In genomic region chr5:53009816-53010215, GRCh38 we compare ENCODE assay signal across 20 cellular contexts. TPM values are rescaled to one million over a fixed set of nuclear protein-coding genes. Genes with fewer than 3 reads are reported as not detected.
DNase-seq lines count a peak whose midpoint lies in the region; ATAC-seq and TF ChIP-seq lines count a peak whose summit lies in the region.
"Had no signal": no experiment of that assay in that cellular context is flagged by ENCODE, and none has a peak within 500 bp of the region (broad histone marks: within the 10 kb centered on the region; RNA-seq: fewer than 3 reads in every experiment).

No MANE protein-coding gene starts in this region.

- no peaks in the 10 kb centered on the region; the same call in 1 of the 2 replicates for H3K36me3 ChIP-seq in IMR-90 (ENCODE audit: control insufficient read depth, insufficient read depth, low read length)
- H3K36me3 ChIP-seq in mesenchymal stem cell (ENCODE audit: control insufficient read depth in 1 of 2, insufficient read depth in 2 of 2, low read depth in 1 of 2, low read length in 2 of 2): no peaks in the 10 kb centered on the region
- peaks cover 0 to 3% of the 10 kb centered on the region in 2 experiments for H3K36me3 ChIP-seq in trophoblast cell (ENCODE audit: control insufficient read depth in 1 of 2, insufficient read depth in 2 of 2, low read length in 2 of 2)
- H3K36me3 ChIP-seq: MG63 had no signal

- no peak overlapping the region for H4K12ac ChIP-seq in trophoblast cell (ENCODE audit: low read depth, low read length)

- peak overlapping the region; percentile 64 for H2BK20ac ChIP-seq in IMR-90 (ENCODE audit: low read depth, low read length)

- H3K9me1 ChIP-seq in IMR-90 (ENCODE audit: insufficient read depth, low read length): peaks cover 14% of the 10 kb centered on the region; the same call in 1 of the 2 replicates

- peak overlapping the region; percentile 85 for H3K27ac Mint-ChIP-seq in activated T-cell treated with anti-CD3 and anti-CD28 coated beads, Interleukin-2, amount 50 U/mL, for 24 hours
- peak overlapping the region; percentile 62 for H3K27ac Mint-ChIP-seq in activated T-helper 1 cell treated with anti-CD3 and anti-CD28 coated beads, Interleukin-12 subunit alpha, Interleukin-12 subunit beta, Interleukin-2, Interleukin-4 antibody, amounts not matched to agents 30 ng/mL and 10 ng/mL and 1 ng/mL, durations not matched to agents 14 hours and 24 hours and 36 hours
- no peak overlapping the region for H3K27ac Mint-ChIP-seq in T-cell
- H3K27ac Mint-ChIP-seq: CD14-positive monocyte had no signal

- POLR2A ChIA-PET in IMR-90 (lab: Charles Lee; ENCODE audit: unreplicated experiment): no interaction called here
- POLR2A ChIA-PET in T-cell (lab: Charles Lee): no interaction called here

- H2AFZ ChIP-seq in IMR-90 (replicated peaks; ENCODE audit: low read length, poor library complexity) (no peak overlapping the region), mesenchymal stem cell (ENCODE audit: low read depth, low read length) (no peak overlapping the region), trophoblast cell (ENCODE audit: insufficient read depth, low read length, poor library complexity) (no peak overlapping the region)

- dilution Hi-C loops in IMR-90 (cut with HindIII; ENCODE audit: low sequenced_read_pairs, unreplicated experiment): no loop called here

- no peaks in the 10 kb centered on the region for H3K36me3 Mint-ChIP-seq in activated T-cell treated with anti-CD3 and anti-CD28 coated beads, Interleukin-2, amount 50 U/mL, for 24 hours (ENCODE audit: low read depth)
- H3K36me3 Mint-ChIP-seq in activated T-cell treated with anti-CD3 and anti-CD28 coated beads, Interleukin-2, amount 50 U/mL, for 4 hours (ENCODE audit: insufficient read depth): no peaks in the 10 kb centered on the region
- peaks cover 16% of the 10 kb centered on the region for H3K36me3 Mint-ChIP-seq in activated T-helper 1 cell treated with anti-CD3 and anti-CD28 coated beads, Interleukin-12 subunit alpha, Interleukin-12 subunit beta, Interleukin-2, Interleukin-4 antibody, amounts not matched to agents 30 ng/mL and 10 ng/mL and 1 ng/mL, durations not matched to agents 14 hours and 24 hours and 36 hours (ENCODE audit: low read depth)
- H3K36me3 Mint-ChIP-seq in T-cell: no peaks in the 10 kb centered on the region
- H3K36me3 Mint-ChIP-seq: CD14-positive monocyte had no signal

- no peak for TF ChIP-seq POLR2A in IMR-90 (IDR thresholded peaks at IDR 0.05; ENCODE audit: low read depth, low read length)

- H3K27me3 ChIP-seq in IMR-90 (ENCODE audit: control insufficient read depth, insufficient read depth, low read length): no peaks in the 10 kb centered on the region
- H3K27me3 ChIP-seq in mesenchymal stem cell (ENCODE audit: control insufficient read depth in 1 of 2, insufficient read depth in 1 of 2, low read length in 2 of 2): no peaks in the 10 kb centered on the region
- H3K27me3 ChIP-seq in trophoblast cell (ENCODE audit: insufficient read depth, low read length): no peaks in the 10 kb centered on the region
- H3K27me3 ChIP-seq: MG63 had no signal

- H3K4ac ChIP-seq in IMR-90 (ENCODE audit: low read depth, low read length) (peak overlapping the region; percentile 19; the same call in 1 of the 2 replicates), mesenchymal stem cell (ENCODE audit: low read depth in 1 of 2, low read length in 2 of 2) (peak overlapping the region in 1 of 2 experiments; percentile 28), trophoblast cell (ENCODE audit: low read depth, low read length) (no peak overlapping the region)

- no peaks in the 10 kb centered on the region for H3K9me3 ChIP-seq in IMR-90 (ENCODE audit: control insufficient read depth, insufficient read depth, low read length)
- no peaks in the 10 kb centered on the region for H3K9me3 ChIP-seq in mesenchymal stem cell (ENCODE audit: control insufficient read depth, low read length)
- H3K9me3 ChIP-seq in trophoblast cell (ENCODE audit: insufficient read depth, low read depth, low read length): no peaks in the 10 kb centered on the region

- H3K27ac ChIP-seq in IMR-90 (ENCODE audit: insufficient read depth, low read length): peak overlapping the region; percentile 15; the same call in 1 of the 2 replicates
- no peak overlapping the region for H3K27ac ChIP-seq in mesenchymal stem cell (ENCODE audit: low read length, poor library complexity, severe bottlenecking)
- H3K27ac ChIP-seq in trophoblast cell (ENCODE audit: low read depth, low read length): no peak overlapping the region

- H3K4me1 Mint-ChIP-seq in activated T-cell treated with anti-CD3 and anti-CD28 coated beads, Interleukin-2, amount 50 U/mL, for 24 hours (ENCODE audit: low read depth): peaks cover 60% of the 10 kb centered on the region
- peaks cover 44% of the 10 kb centered on the region for H3K4me1 Mint-ChIP-seq in activated T-cell treated with anti-CD3 and anti-CD28 coated beads, Interleukin-2, amount 50 U/mL, for 4 hours (ENCODE audit: low read depth)
- H3K4me1 Mint-ChIP-seq in activated T-helper 1 cell treated with anti-CD3 and anti-CD28 coated beads, Interleukin-12 subunit alpha, Interleukin-12 subunit beta, Interleukin-2, Interleukin-4 antibody, amounts not matched to agents 30 ng/mL and 10 ng/mL and 1 ng/mL, durations not matched to agents 14 hours and 24 hours and 36 hours (ENCODE audit: low read depth): peaks cover 69% of the 10 kb centered on the region
- peaks cover 14 to 33% (median 23%) of the 10 kb centered on the region in 3 donors for H3K4me1 Mint-ChIP-seq in T-cell

- H3K9ac ChIP-seq in IMR-90 (ENCODE audit: low read depth, low read length) (no peak overlapping the region), mesenchymal stem cell (ENCODE audit: low read length) (no peak overlapping the region), trophoblast cell (ENCODE audit: low read length) (no peak overlapping the region)

- no CpG with 5 or more reads among the region's 1 CpG for WGBS in IMR-90 (ENCODE audit: extremely low coverage in 2 of 2, insufficient read length in 1 of 2), 2 experiments
- WGBS in mesenchymal stem cell: 100% methylated on average over 1 of the region's 1 CpG
- no CpG with 5 or more reads among the region's 1 CpG for WGBS in trophoblast cell (ENCODE audit: extremely low coverage, insufficient coverage, insufficient read length)

- H3K4me1 ChIP-seq in IMR-90 (ENCODE audit: control insufficient read depth, insufficient read depth, low read length) (peaks cover 26% of the 10 kb centered on the region), mesenchymal stem cell (ENCODE audit: control insufficient read depth, insufficient read depth, low read depth, low read length) (no peaks in the 10 kb centered on the region), trophoblast cell (ENCODE audit: control insufficient read depth in 1 of 2, insufficient read depth in 2 of 2, low read length in 2 of 2) (no peaks in the 10 kb centered on the region)

- no peaks in the 10 kb centered on the region for H3K79me2 ChIP-seq in trophoblast cell (ENCODE audit: control insufficient read depth, insufficient read depth, low read length, poor library complexity)

- peak overlapping the region; percentile 39; the same call in 2 of the 3 replicates for H2BK15ac ChIP-seq in IMR-90 (ENCODE audit: low read depth, low read length)
- no peak overlapping the region for H2BK15ac ChIP-seq in mesenchymal stem cell (ENCODE audit: low read depth, poor library complexity, severe bottlenecking)

- H3K4me3 ChIP-seq in IMR-90 (ENCODE audit: insufficient read depth, low read depth, low read length) (no peak overlapping the region), mesenchymal stem cell (ENCODE audit: insufficient read depth in 1 of 2, low read depth in 1 of 2, low read length in 2 of 2) (no peak overlapping the region), trophoblast cell (ENCODE audit: low read depth, low read length) (no peak overlapping the region)
- H3K4me3 ChIP-seq: MG63 had no signal

- TF ChIP-seq RAD21 in IMR-90 (IDR thresholded peaks at IDR 0.05; ENCODE audit: low read length): no peak

- H3K79me1 ChIP-seq in IMR-90 (ENCODE audit: low read depth in 1 of 2, low read length in 2 of 2) (peaks cover 12 to 63% of the 10 kb centered on the region in 2 experiments; a peak in 3 of 4 replicates), mesenchymal stem cell (replicated peaks; ENCODE audit: low read length, poor library complexity, severe bottlenecking) (peaks cover 7% of the 10 kb centered on the region), trophoblast cell (ENCODE audit: low read length) (no peaks in the 10 kb centered on the region)

- H3K14ac ChIP-seq in IMR-90 (replicated peaks; ENCODE audit: low read depth, low read length) (peak overlapping the region; percentile 63), mesenchymal stem cell (ENCODE audit: low read length in 2 of 2) (no peak overlapping the region), trophoblast cell (ENCODE audit: low read length) (no peak overlapping the region)

- H3K9me3 Mint-ChIP-seq in activated T-cell treated with anti-CD3 and anti-CD28 coated beads, Interleukin-2, amount 50 U/mL, for 24 hours: no peaks in the 10 kb centered on the region
- H3K9me3 Mint-ChIP-seq in activated T-cell treated with anti-CD3 and anti-CD28 coated beads, Interleukin-2, amount 50 U/mL, for 4 hours: no peaks in the 10 kb centered on the region
- H3K9me3 Mint-ChIP-seq in activated T-helper 1 cell treated with anti-CD3 and anti-CD28 coated beads, Interleukin-12 subunit alpha, Interleukin-12 subunit beta, Interleukin-2, Interleukin-4 antibody, amounts not matched to agents 30 ng/mL and 10 ng/mL and 1 ng/mL, durations not matched to agents 14 hours and 24 hours and 36 hours: peaks cover 10% of the 10 kb centered on the region
- H3K9me3 Mint-ChIP-seq in T-cell: peaks cover 0 to 4% (median 0%) of the 10 kb centered on the region in 3 donors

- no TSS peak for BruUV-seq in IMR-90 (replicated peaks; lab: Mats Ljungman, UMichigan)

- H4K8ac ChIP-seq in IMR-90 (ENCODE audit: low read depth in 2 of 2, low read length in 2 of 2) (peak overlapping the region in 1 of 2 experiments; percentile 31; a peak in 2 of 4 replicates), mesenchymal stem cell (ENCODE audit: low read length) (no peak overlapping the region), trophoblast cell (ENCODE audit: low read depth, low read length) (no peak overlapping the region)

- intact Hi-C loops in IMR-90 (cut with micrococcal nuclease): no loop called here
- intact Hi-C loops in activated T-helper 1 cell treated with anti-CD3 and anti-CD28 coated beads, Interleukin-12 subunit alpha, Interleukin-12 subunit beta, Interleukin-2, Interleukin-4 antibody, amounts not matched to agents 30 ng/mL and 10 ng/mL and 1 ng/mL, durations not matched to agents 14 hours and 24 hours and 36 hours (cut with micrococcal nuclease): loop anchor here (1.0 kb wide), 2 partner anchors 14 to 239 kb away; no protein-coding TSS in a partner anchor

- no peaks in the 10 kb centered on the region for H4K20me1 ChIP-seq in IMR-90 (ENCODE audit: insufficient read depth, low read length)

- no peak overlapping the region for H3K56ac ChIP-seq in IMR-90 (ENCODE audit: extremely low read depth, insufficient read depth, low read length)

- CTCF ChIA-PET in IMR-90 (lab: Yijun Ruan, JAX): interaction anchor here (1.0 to 2.6 kb wide), 2 partner anchors 18 to 26 kb away, joined by 4 to 7 read pairs; no protein-coding TSS in a partner anchor
- CTCF ChIA-PET in T-cell (lab: Charles Lee): interaction anchor here in 1 of 2 donors (1.1 kb wide), 1 partner anchor 22 kb away, joined by 4 read pairs; no protein-coding TSS in a partner anchor

- H2BK5ac ChIP-seq in IMR-90 (ENCODE audit: low read depth, low read length, poor library complexity, severe bottlenecking): peak overlapping the region; percentile 49
- H2BK5ac ChIP-seq in mesenchymal stem cell (ENCODE audit: low read depth, low read length, poor library complexity, severe bottlenecking): no peak overlapping the region
- no peak overlapping the region for H2BK5ac ChIP-seq in trophoblast cell (ENCODE audit: low read depth, low read length, poor library complexity)

- H4K91ac ChIP-seq in IMR-90 (ENCODE audit: insufficient read depth, low read depth, low read length) (peak overlapping the region; percentile 20), mesenchymal stem cell (ENCODE audit: low read length) (no peak overlapping the region), trophoblast cell (ENCODE audit: low read depth, low read length) (no peak overlapping the region)

- H2AK5ac ChIP-seq in IMR-90 (ENCODE audit: low read depth, low read length): peak overlapping the region; percentile 56
- no peak overlapping the region for H2AK5ac ChIP-seq in mesenchymal stem cell (ENCODE audit: low read length, severe bottlenecking)
- no peak overlapping the region for H2AK5ac ChIP-seq in trophoblast cell (ENCODE audit: low read length)

- no peak for DNase-seq in activated T-cell treated with anti-CD3 and anti-CD28 coated beads, Interleukin-2, amount 50 U/mL, for 24 hours
- DNase-seq in activated T-cell treated with anti-CD3 and anti-CD28 coated beads, Interleukin-2, amount 50 U/mL, for 4 hours: no peak
- DNase-seq in IMR-90: no peak
- no peak for DNase-seq in activated T-helper 1 cell treated with anti-CD3 and anti-CD28 coated beads, Interleukin-12 subunit alpha, Interleukin-12 subunit beta, Interleukin-2, Interleukin-4 antibody, amounts not matched to agents 30 ng/mL and 10 ng/mL and 1 ng/mL, durations not matched to agents 14 hours and 24 hours and 36 hours (ENCODE audit: low spot score)
- no peak for DNase-seq in mesenchymal stem cell
- no peak for DNase-seq in T-cell
- DNase-seq in trophoblast cell: no peak
- DNase-seq: COR-L47, DMS153, MG63, NCI-H1092 treated with DMSO at 0.1 percent for 48 hours, NCI-H1694, NCI-H2107, NCI-H446, NCI-H69, RPMI8226, SIG-M5 had no signal

- H3K27me3 Mint-ChIP-seq in activated T-cell treated with anti-CD3 and anti-CD28 coated beads, Interleukin-2, amount 50 U/mL, for 24 hours: peaks cover 18% of the 10 kb centered on the region
- H3K27me3 Mint-ChIP-seq in activated T-cell treated with anti-CD3 and anti-CD28 coated beads, Interleukin-2, amount 50 U/mL, for 4 hours (ENCODE audit: low read depth): no peaks in the 10 kb centered on the region
- H3K27me3 Mint-ChIP-seq in activated T-helper 1 cell treated with anti-CD3 and anti-CD28 coated beads, Interleukin-12 subunit alpha, Interleukin-12 subunit beta, Interleukin-2, Interleukin-4 antibody, amounts not matched to agents 30 ng/mL and 10 ng/mL and 1 ng/mL, durations not matched to agents 14 hours and 24 hours and 36 hours (ENCODE audit: insufficient read depth): peaks cover 7% of the 10 kb centered on the region
- H3K27me3 Mint-ChIP-seq in T-cell: no peaks in the 10 kb centered on the region

- H3K4me2 ChIP-seq in IMR-90 (ENCODE audit: low read depth, low read length) (no peak overlapping the region), mesenchymal stem cell (ENCODE audit: low read length, poor library complexity, severe bottlenecking) (no peak overlapping the region), trophoblast cell (ENCODE audit: low read length) (no peak overlapping the region)

- TF ChIP-seq CTCF in IMR-90 (conservative IDR thresholded peaks at IDR 0.05; ENCODE audit: low read depth, low read length): no peak

- H3K23ac ChIP-seq in IMR-90 (ENCODE audit: low read depth, low read length): peak overlapping the region; percentile 81; the same call in 1 of the 2 replicates
- H3K23ac ChIP-seq in mesenchymal stem cell (ENCODE audit: low read length in 2 of 2): no peak overlapping the region
- no peak overlapping the region for H3K23ac ChIP-seq in trophoblast cell (ENCODE audit: low read length)

- in situ Hi-C loops in IMR-90 (cut with MboI; ENCODE audit: low sequenced_read_pairs): no loop called here

- peak overlapping the region in 1 of 2 experiments; percentile 63 for H2BK12ac ChIP-seq in mesenchymal stem cell (ENCODE audit: low read length in 2 of 2)
- no peak overlapping the region for H2BK12ac ChIP-seq in trophoblast cell (ENCODE audit: low read length)

- ATAC-seq in activated T-cell treated with anti-CD3 and anti-CD28 coated beads, Interleukin-2, amount 50 U/mL, for 4 hours: no peak
- ATAC-seq in IMR-90 (ENCODE audit: low read depth) (no peak), HG03442 (IDR thresholded peaks at IDR 0.05; ENCODE audit: unreplicated experiment) (no peak), T-cell (replicated peaks in 1 of 4) (no peak)

- no peak overlapping the region for H3K4me3 Mint-ChIP-seq in activated T-cell treated with anti-CD3 and anti-CD28 coated beads, Interleukin-2, amount 50 U/mL, for 24 hours
- no peak overlapping the region for H3K4me3 Mint-ChIP-seq in activated T-cell treated with anti-CD3 and anti-CD28 coated beads, Interleukin-2, amount 50 U/mL, for 4 hours
- peak overlapping the region; percentile 9 for H3K4me3 Mint-ChIP-seq in activated T-helper 1 cell treated with anti-CD3 and anti-CD28 coated beads, Interleukin-12 subunit alpha, Interleukin-12 subunit beta, Interleukin-2, Interleukin-4 antibody, amounts not matched to agents 30 ng/mL and 10 ng/mL and 1 ng/mL, durations not matched to agents 14 hours and 24 hours and 36 hours
- H3K4me3 Mint-ChIP-seq in T-cell: no peak overlapping the region
- H3K4me3 Mint-ChIP-seq: CD14-positive monocyte had no signal

- no peak overlapping the region for H2AK9ac ChIP-seq in IMR-90 (replicated peaks; ENCODE audit: low read depth, low read length, poor library complexity)

- peak overlapping the region; percentile 54; the same call in 1 of the 2 replicates for H2BK120ac ChIP-seq in IMR-90 (ENCODE audit: low read depth, low read length)
- peak overlapping the region; percentile 34 for H2BK120ac ChIP-seq in mesenchymal stem cell (ENCODE audit: low read depth, low read length)
- H2BK120ac ChIP-seq in trophoblast cell (ENCODE audit: insufficient read depth, low read length, poor library complexity): no peak overlapping the region

- H3K18ac ChIP-seq in IMR-90 (ENCODE audit: low read depth, low read length) (peak overlapping the region; percentile 17), mesenchymal stem cell (ENCODE audit: low read depth in 1 of 2, low read length in 2 of 2) (peak overlapping the region in 1 of 2 experiments; percentile 62), trophoblast cell (ENCODE audit: low read length) (no peak overlapping the region)

- H4K5ac ChIP-seq in IMR-90 (ENCODE audit: low read depth, low read length): peak overlapping the region; percentile 15; the same call in 1 of the 2 replicates

RNA-seq across cellular contexts. Expression of gene ITGA2, which starts 20.7 kb away (rescaled TPM):
- 1 to 10 TPM; 1.0 to 1.1 (median 1.1) TPM for total RNA-seq in activated T-cell treated with anti-CD3 and anti-CD28 coated beads, Interleukin-2, amount 50 U/mL, for 4 hours
- 83.6 and 93.4 TPM in 2 replicates for total RNA-seq in IMR-90 (2012; rRNA removed)
- polyA plus RNA-seq in IMR-90 (2012; rRNA removed): 20.4 and 23.3 TPM in 2 replicates
- polyA plus RNA-seq in IMR-90 (2012; cell fraction: cytosol; rRNA removed): 3.8 and 6.3 TPM in 2 replicates
- polyA plus RNA-seq in IMR-90 (2012; cell fraction: nucleus; rRNA removed; ENCODE audit: low replicate concordance): 2.9 and 17.7 TPM in 2 replicates
- 3.1 and 3.2 TPM in 2 replicates for total RNA-seq in activated T-helper 1 cell treated with anti-CD3 and anti-CD28 coated beads, Interleukin-12 subunit alpha, Interleukin-12 subunit beta, Interleukin-2, Interleukin-4 antibody, amounts not matched to agents 30 ng/mL and 10 ng/mL and 1 ng/mL, durations not matched to agents 14 hours and 24 hours and 36 hours
- 24.1 TPM for polyA plus RNA-seq in mesenchymal stem cell (2013, experiment 1 of 2)
- 23.8 TPM for polyA plus RNA-seq in mesenchymal stem cell (2013, experiment 2 of 2)
- 1 to 10 TPM in 1 of 5 donors, under 1 TPM in 4; 0.16 to 1.5 (median 0.51) TPM for total RNA-seq in T-cell
- polyA plus RNA-seq in trophoblast cell (2013): 10.0 and 10.4 TPM in 2 replicates
- total RNA-seq: OCI-LY7 had no signal
- polyA plus RNA-seq: CD14-positive monocyte had no signal

Comparison
In these comparisons a context has a peak if more than half of its experiments do, and no peak if none do; other contexts are left out.
1. H3K27ac Mint-ChIP-seq: peak in activated T-cell treated with anti-CD3 and anti-CD28 coated beads, Interleukin-2, amount 50 U/mL, for 24 hours (single experiment) and activated T-helper 1 cell treated with anti-CD3 and anti-CD28 coated beads, Interleukin-12 subunit alpha, Interleukin-12 subunit beta, Interleukin-2, Interleukin-4 antibody, amounts not matched to agents 30 ng/mL and 10 ng/mL and 1 ng/mL, durations not matched to agents 14 hours and 24 hours and 36 hours (single experiment); none in T-cell (0 of 2).
2. RNA of gene ITGA2, which starts 20.7 kb away (total RNA-seq): 83.6 to 93.4 TPM in IMR-90; 3.1 to 3.2 TPM in activated T-helper 1 cell treated with anti-CD3 and anti-CD28 coated beads, Interleukin-12 subunit alpha, Interleukin-12 subunit beta, Interleukin-2, Interleukin-4 antibody, amounts not matched to agents 30 ng/mL and 10 ng/mL and 1 ng/mL, durations not matched to agents 14 hours and 24 hours and 36 hours, 1.0 to 1.1 TPM in activated T-cell treated with anti-CD3 and anti-CD28 coated beads, Interleukin-2, amount 50 U/mL, for 4 hours and 0.16 to 1.5 TPM in T-cell; every median in the first group is over 10 times any median in the second.